ENCODE assay signal across 32 cellular contexts in genomic region chr12:9122166-9122609, GRCh38. TPM values are rescaled to one million over a fixed set of nuclear protein-coding genes. Genes with fewer than 3 reads are reported as not detected.
DNase-seq lines count a peak whose midpoint lies in the region; ATAC-seq and TF ChIP-seq lines count a peak whose summit lies in the region.
"Had no signal": no experiment of that assay in that cellular context is flagged by ENCODE, and none has a peak within 500 bp of the region (broad histone marks: within the 10 kb centered on the region; RNA-seq: fewer than 3 reads in every experiment).

No MANE protein-coding gene starts in this region.

- intact Hi-C loops in activated CD4-positive, alpha-beta T cell treated with anti-CD3 and anti-CD28 coated beads, Interleukin-2, amount 10 ng/mL, durations not matched to agents 24 days and 14 days (cut with micrococcal nuclease) = no loop called here
- intact Hi-C loops in esophagus squamous epithelium (cut with DNase I) = no loop called here
- intact Hi-C loops in uterus (cut with DNase I; ENCODE audit: low total_unique reads) = no loop called here

- 56 to 60% methylated on average over 3 of the region's 3 CpGs for WGBS in esophagus squamous epithelium, 2 donors

- no peaks in the 10 kb centered on the region for H3K9me3 Mint-ChIP-seq in activated CD4-positive, alpha-beta T cell treated with anti-CD3 and anti-CD28 coated beads, Interleukin-2, amount 10 ng/mL, durations not matched to agents 24 days and 14 days
- no peaks in the 10 kb centered on the region for H3K9me3 Mint-ChIP-seq in activated CD4-positive, alpha-beta T cell treated with anti-CD3 and anti-CD28 coated beads, Interleukin-2, amount 10 ng/mL, durations not matched to agents 7 days and 5 days
- H3K9me3 Mint-ChIP-seq: activated CD4-positive, alpha-beta memory T cell treated with anti-CD3 and anti-CD28 coated beads, Interleukin-2, amount 10 ng/mL, durations not matched to agents 7 days and 5 days; activated T-helper 17 cell treated with anti-CD3 and anti-CD28 coated beads, Interleukin-2, amount 50 U/mL, for 72 hours; nephron had no signal

- H3K9me3 ChIP-seq in esophagus squamous epithelium (no peaks in the 10 kb centered on the region), muscle layer of duodenum (ENCODE audit: control insufficient read depth in 1 of 2, low read length in 2 of 2) (no peaks in the 10 kb centered on the region), uterus (no peaks in the 10 kb centered on the region)
- H3K9me3 ChIP-seq: colonic mucosa, HAP-1, mucosa of descending colon, SJSA1 had no signal

- no peak for TF ChIP-seq POLR2A in esophagus squamous epithelium (IDR thresholded peaks at IDR 0.05)
- TF ChIP-seq POLR2A in uterus (IDR thresholded peaks at IDR 0.05) = no peak

- H3K4me3 Mint-ChIP-seq in activated CD4-positive, alpha-beta T cell treated with anti-CD3 and anti-CD28 coated beads, Interleukin-2, amount 10 ng/mL, durations not matched to agents 24 days and 14 days = no peak overlapping the region
- no peak overlapping the region for H3K4me3 Mint-ChIP-seq in activated CD4-positive, alpha-beta T cell treated with anti-CD3 and anti-CD28 coated beads, Interleukin-2, amount 10 ng/mL, durations not matched to agents 7 days and 5 days
- H3K4me3 Mint-ChIP-seq: activated CD4-positive, alpha-beta memory T cell treated with anti-CD3 and anti-CD28 coated beads, Interleukin-2, amount 10 ng/mL, durations not matched to agents 7 days and 5 days; activated T-helper 17 cell treated with anti-CD3 and anti-CD28 coated beads, Interleukin-2, amount 50 U/mL, for 72 hours; CD4-positive, CD25-positive, alpha-beta regulatory T cell; nephron had no signal

- no peaks in the 10 kb centered on the region for H3K4me1 Mint-ChIP-seq in activated CD4-positive, alpha-beta T cell treated with anti-CD3 and anti-CD28 coated beads, Interleukin-2, amount 10 ng/mL, durations not matched to agents 24 days and 14 days
- no peaks in the 10 kb centered on the region for H3K4me1 Mint-ChIP-seq in activated CD4-positive, alpha-beta T cell treated with anti-CD3 and anti-CD28 coated beads, Interleukin-2, amount 10 ng/mL, durations not matched to agents 7 days and 5 days
- H3K4me1 Mint-ChIP-seq: activated CD4-positive, alpha-beta memory T cell treated with anti-CD3 and anti-CD28 coated beads, Interleukin-2, amount 10 ng/mL, durations not matched to agents 7 days and 5 days; CD4-positive, CD25-positive, alpha-beta regulatory T cell had no signal

- no peaks in the 10 kb centered on the region for H3K27me3 Mint-ChIP-seq in activated CD4-positive, alpha-beta T cell treated with anti-CD3 and anti-CD28 coated beads, Interleukin-2, amount 10 ng/mL, durations not matched to agents 24 days and 14 days
- H3K27me3 Mint-ChIP-seq in activated CD4-positive, alpha-beta T cell treated with anti-CD3 and anti-CD28 coated beads, Interleukin-2, amount 10 ng/mL, durations not matched to agents 7 days and 5 days = no peaks in the 10 kb centered on the region
- H3K27me3 Mint-ChIP-seq: activated CD4-positive, alpha-beta memory T cell treated with anti-CD3 and anti-CD28 coated beads, Interleukin-2, amount 10 ng/mL, durations not matched to agents 7 days and 5 days; activated T-helper 17 cell treated with anti-CD3 and anti-CD28 coated beads, Interleukin-2, amount 50 U/mL, for 72 hours had no signal

- H3K36me3 ChIP-seq in esophagus squamous epithelium (no peaks in the 10 kb centered on the region), muscle layer of duodenum (ENCODE audit: control insufficient read depth in 1 of 2, insufficient read depth in 2 of 2, low read length in 2 of 2) (no peaks in the 10 kb centered on the region), uterus (no peaks in the 10 kb centered on the region)
- H3K36me3 ChIP-seq: colonic mucosa, HAP-1, SJSA1 had no signal

- H3K4me1 ChIP-seq in esophagus squamous epithelium (peaks cover 0 to 54% (median 16%) of the 10 kb centered on the region in 3 donors), muscle layer of duodenum (ENCODE audit: control insufficient read depth in 1 of 2, insufficient read depth in 2 of 2, low read length in 2 of 2) (peaks cover 7 to 15% of the 10 kb centered on the region in 2 donors), uterus (peaks cover 0 to 7% of the 10 kb centered on the region in 2 donors)
- H3K4me1 ChIP-seq: colonic mucosa, HAP-1, SJSA1 had no signal

- peak; percentile 14 for DNase-seq in activated CD4-positive, alpha-beta T cell treated with anti-CD3 and anti-CD28 coated beads, Interleukin-2, amount 10 ng/mL, durations not matched to agents 24 days and 14 days
- no peak for DNase-seq in activated CD4-positive, alpha-beta T cell treated with anti-CD3 and anti-CD28 coated beads, Interleukin-2, amount 10 ng/mL, durations not matched to agents 7 days and 5 days
- DNase-seq in esophagus squamous epithelium (lab: John Stamatoyannopoulos, UW) = no peak
- no peak for DNase-seq in uterus
- no peak for DNase-seq in NCI-H1417 treated with DMSO at 0.1 percent for 48 hours (lab: John Stamatoyannopoulos, UW)
- DNase-seq in GDM1 (lab: John Stamatoyannopoulos, UW) = no peak
- DNase-seq: activated CD4-positive, alpha-beta memory T cell treated with anti-CD3 and anti-CD28 coated beads, Interleukin-2, amount 10 ng/mL, durations not matched to agents 7 days and 5 days; activated CD8-positive, alpha-beta memory T cell treated with anti-CD3 and anti-CD28 coated beads, Interleukin-2, amount 50 U/mL, for 48 hours; activated naive CD4-positive, alpha-beta T cell treated with anti-CD3 and anti-CD28 coated beads, Interleukin-2, amount 50 U/mL, for 16 hours; amygdala; CD4-positive, CD25-positive, alpha-beta regulatory T cell; colonic mucosa; effector memory CD4-positive, alpha-beta T cell; erythroblast; foreskin fibroblast; mucosa of descending colon; NCI-H1436; NCI-H446 treated with DMSO at 0.1 percent for 48 hours; NCI-H82; retina; stimulated activated CD4-positive, alpha-beta T cell treated with anti-CD3 and anti-CD28 coated beads, Interleukin-2, amount 100 ng/mL, for 24 hours; T-helper 1 cell had no signal

- TF ChIP-seq CTCF in esophagus squamous epithelium (IDR thresholded peaks at IDR 0.05) (no peak), uterus (IDR thresholded peaks at IDR 0.05) (no peak)

- POLR2A ChIA-PET in activated CD4-positive, alpha-beta T cell treated with anti-CD3 and anti-CD28 coated beads, Interleukin-2, amount 10 ng/mL, durations not matched to agents 7 days and 5 days (lab: Charles Lee) = no interaction called here

- no peaks in the 10 kb centered on the region for H3K36me3 Mint-ChIP-seq in activated CD4-positive, alpha-beta T cell treated with anti-CD3 and anti-CD28 coated beads, Interleukin-2, amount 10 ng/mL, durations not matched to agents 24 days and 14 days (ENCODE audit: low read depth)
- H3K36me3 Mint-ChIP-seq in activated CD4-positive, alpha-beta T cell treated with anti-CD3 and anti-CD28 coated beads, Interleukin-2, amount 10 ng/mL, durations not matched to agents 7 days and 5 days (ENCODE audit: low read depth) = no peaks in the 10 kb centered on the region
- H3K36me3 Mint-ChIP-seq: CD4-positive, CD25-positive, alpha-beta regulatory T cell had no signal

- CTCF ChIA-PET in activated CD4-positive, alpha-beta T cell treated with anti-CD3 and anti-CD28 coated beads, Interleukin-2, amount 10 ng/mL, durations not matched to agents 7 days and 5 days (lab: Charles Lee) = no interaction called here

- no peaks in the 10 kb centered on the region for H3K27me3 ChIP-seq in esophagus squamous epithelium
- H3K27me3 ChIP-seq in muscle layer of duodenum (ENCODE audit: low read depth, low read length) = no peaks in the 10 kb centered on the region
- no peaks in the 10 kb centered on the region for H3K27me3 ChIP-seq in uterus
- H3K27me3 ChIP-seq: colonic mucosa, SJSA1 had no signal

- ATAC-seq in GM19324 (IDR thresholded peaks at IDR 0.05; ENCODE audit: low FRiP score, unreplicated experiment) = no peak
- ATAC-seq: activated CD4-positive, CD25-positive, alpha-beta regulatory T cell treated with anti-CD3 and anti-CD28 coated beads, Interleukin-2, amount 50 U/mL, for 24 hours; activated T-helper 17 cell treated with anti-CD3 and anti-CD28 coated beads, Interleukin-2, amount 50 U/mL, for 72 hours; K562; mucosa of descending colon had no signal

- H3K27ac Mint-ChIP-seq in activated CD4-positive, alpha-beta T cell treated with anti-CD3 and anti-CD28 coated beads, Interleukin-2, amount 10 ng/mL, durations not matched to agents 24 days and 14 days = no peak overlapping the region
- H3K27ac Mint-ChIP-seq in activated CD4-positive, alpha-beta T cell treated with anti-CD3 and anti-CD28 coated beads, Interleukin-2, amount 10 ng/mL, durations not matched to agents 7 days and 5 days = no peak overlapping the region
- H3K27ac Mint-ChIP-seq: activated CD4-positive, alpha-beta memory T cell treated with anti-CD3 and anti-CD28 coated beads, Interleukin-2, amount 10 ng/mL, durations not matched to agents 7 days and 5 days; activated T-helper 17 cell treated with anti-CD3 and anti-CD28 coated beads, Interleukin-2, amount 50 U/mL, for 72 hours; CD4-positive, CD25-positive, alpha-beta regulatory T cell; nephron had no signal

- H3K27ac ChIP-seq in esophagus squamous epithelium (peak overlapping the region in 3 of 4 donors; percentile 44 to 86 (median 83)), muscle layer of duodenum (ENCODE audit: low read length) (peak overlapping the region; percentile 9), uterus (peak overlapping the region; percentile 30 to 82)
- H3K27ac ChIP-seq: colonic mucosa, SJSA1 had no signal

- peak overlapping the region in 1 of 4 donors; percentile 26 for H3K4me3 ChIP-seq in esophagus squamous epithelium
- peak overlapping the region in 1 of 2 donors; percentile 18 for H3K4me3 ChIP-seq in muscle layer of duodenum (ENCODE audit: low read depth in 1 of 2, low read length in 2 of 2)
- H3K4me3 ChIP-seq in uterus = no peak overlapping the region
- H3K4me3 ChIP-seq: colonic mucosa, HAP-1, K562, mucosa of descending colon, SJSA1, smooth muscle cell had no signal

RNA-seq across cellular contexts. Expression of gene A2M, which starts 6.5 kb away (rescaled TPM):
- not detected in 2 replicates for total RNA-seq in activated CD4-positive, alpha-beta T cell treated with anti-CD3 and anti-CD28 coated beads, Interleukin-2, amount 10 ng/mL, durations not matched to agents 24 days and 14 days
- total RNA-seq in activated CD4-positive, alpha-beta T cell treated with anti-CD3 and anti-CD28 coated beads, Interleukin-2, amount 10 ng/mL, durations not matched to agents 7 days and 5 days = not detected
- 100 to 1,000 TPM in 2 of 4 donors, 10 to 100 TPM in 2; 14.7 to 467 (median 92.4) TPM for total RNA-seq in esophagus squamous epithelium
- 1,000 to 10,000 TPM in 1 of 4 donors, 100 to 1,000 TPM in 3; 305 to 1,063 (median 353) TPM for total RNA-seq in uterus
- total RNA-seq: activated CD4-positive, alpha-beta memory T cell treated with anti-CD3 and anti-CD28 coated beads, Interleukin-2, amount 10 ng/mL, durations not matched to agents 7 days and 5 days; CD4-positive, CD25-positive, alpha-beta regulatory T cell; MCF 10A had no signal

Comparison
In these comparisons a context has a peak if more than half of its experiments do, and no peak if none do; other contexts are left out.
1. H3K27ac ChIP-seq: peak in every context shown above with its lines; median percentile 83 in esophagus squamous epithelium; 56 in uterus; 9 in muscle layer of duodenum.
2. RNA of gene A2M, which starts 6.5 kb away (total RNA-seq): 305 to 1,063 TPM in uterus and 14.7 to 467 TPM in esophagus squamous epithelium; not detected in activated CD4-positive, alpha-beta T cell treated with anti-CD3 and anti-CD28 coated beads, Interleukin-2, amount 10 ng/mL, durations not matched to agents 24 days and 14 days and not detected in activated CD4-positive, alpha-beta T cell treated with anti-CD3 and anti-CD28 coated beads, Interleukin-2, amount 10 ng/mL, durations not matched to agents 7 days and 5 days; every median in the first group is over 10 times any median in the second.